9 cellular contexts compared by ENCODE assay signal in the genomic region with DNA sequence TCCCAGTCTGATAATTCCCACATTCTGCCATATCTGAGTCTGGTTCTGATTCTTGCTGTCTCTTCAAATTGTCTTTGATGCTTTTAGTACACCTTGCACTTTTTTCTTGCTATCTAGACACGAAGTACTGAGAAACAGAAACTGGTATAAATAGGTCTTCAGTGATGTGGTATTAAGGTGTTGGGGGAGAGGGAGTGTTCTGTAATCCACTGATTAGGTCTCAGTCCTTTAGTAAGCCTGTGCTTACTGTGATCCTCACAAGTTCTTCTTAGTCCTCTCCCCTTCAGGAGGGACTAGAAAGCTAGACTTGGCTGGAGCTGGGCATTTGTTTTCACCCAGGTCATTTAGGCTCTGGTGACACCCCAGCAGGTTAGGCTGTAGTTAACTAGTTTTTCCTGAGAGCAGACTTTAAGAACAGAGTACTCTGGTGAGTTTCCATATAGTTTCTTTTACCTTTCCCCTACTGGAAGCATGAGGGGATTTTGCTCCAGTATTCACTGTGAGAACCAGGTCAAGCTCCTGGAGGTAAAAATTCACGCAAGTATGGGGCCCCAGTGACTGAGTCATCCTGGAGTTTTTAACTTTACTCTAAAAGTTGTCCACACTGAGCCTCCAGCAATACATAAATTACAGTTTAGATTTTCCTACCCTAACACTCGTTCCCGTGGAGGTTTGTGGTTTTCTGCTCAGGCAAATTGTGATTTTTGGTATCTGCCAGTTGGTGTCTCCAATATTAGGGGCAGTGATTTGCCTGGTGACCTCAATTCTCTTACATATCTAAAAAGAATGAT.
DNase-seq lines count a peak whose midpoint lies in the region; ATAC-seq and TF ChIP-seq lines count a peak whose summit lies in the region.
"Had no signal": no experiment of that assay in that cellular context is flagged by ENCODE, and none has a peak within 500 bp of the region (broad histone marks: within the 10 kb centered on the region; RNA-seq: fewer than 3 reads in every experiment).

No MANE protein-coding gene starts in this region.

- H3K27me3 Mint-ChIP-seq in activated T-helper 17 cell treated with anti-CD3 and anti-CD28 coated beads, Interleukin-2, amount 50 U/mL, for 72 hours = no peaks in the 10 kb centered on the region
- H3K27me3 Mint-ChIP-seq: IgD-negative memory B cell had no signal

- no peak for TF ChIP-seq POLR2A in gastroesophageal sphincter (IDR thresholded peaks at IDR 0.05)

- no peaks in the 10 kb centered on the region for H3K27me3 ChIP-seq in gastroesophageal sphincter

- H3K36me3 Mint-ChIP-seq in activated T-helper 17 cell treated with anti-CD3 and anti-CD28 coated beads, Interleukin-2, amount 50 U/mL, for 72 hours (ENCODE audit: low read depth) = no peaks in the 10 kb centered on the region

- DNase-seq in GM10266 (ENCODE audit: extremely low spot score) = peak; percentile 17
- no peak for DNase-seq in hepatic stellate cell (ENCODE audit: low spot score)
- DNase-seq in HPDE6-E6E7 (ENCODE audit: extremely low spot score) = no peak
- no peak for DNase-seq in COLO668 (lab: John Stamatoyannopoulos, UW; ENCODE audit: unreplicated experiment)

- peaks cover 0 to 11% (median 0%) of the 10 kb centered on the region in 3 donors for H3K4me1 ChIP-seq in gastroesophageal sphincter

- no peaks in the 10 kb centered on the region for H3K9me3 Mint-ChIP-seq in activated T-helper 17 cell treated with anti-CD3 and anti-CD28 coated beads, Interleukin-2, amount 50 U/mL, for 72 hours
- H3K9me3 Mint-ChIP-seq: IgD-negative memory B cell had no signal

- no peak for TF ChIP-seq EP300 in gastroesophageal sphincter (IDR thresholded peaks at IDR 0.05)

- no peaks in the 10 kb centered on the region for H3K9me3 ChIP-seq in gastroesophageal sphincter

- H3K27ac ChIP-seq in gastroesophageal sphincter = no peak overlapping the region

- peak overlapping the region; percentile 8 for H3K4me3 Mint-ChIP-seq in activated T-helper 17 cell treated with anti-CD3 and anti-CD28 coated beads, Interleukin-2, amount 50 U/mL, for 72 hours

- H3K36me3 ChIP-seq in gastroesophageal sphincter = no peaks in the 10 kb centered on the region

- H3K4me1 Mint-ChIP-seq in activated T-helper 17 cell treated with anti-CD3 and anti-CD28 coated beads, Interleukin-2, amount 50 U/mL, for 72 hours = peaks cover 10% of the 10 kb centered on the region

- no peak overlapping the region for H3K4me3 ChIP-seq in gastroesophageal sphincter

- ATAC-seq in GM21515 (IDR thresholded peaks at IDR 0.05; ENCODE audit: unreplicated experiment) (peak; percentile 93), HG03558 (IDR thresholded peaks at IDR 0.05; ENCODE audit: extremely low read depth, unreplicated experiment) (peak; percentile 85), gastroesophageal sphincter (no peak)
- ATAC-seq in activated T-helper 17 cell treated with anti-CD3 and anti-CD28 coated beads, Interleukin-2, amount 50 U/mL, for 72 hours (replicated peaks) = peak; percentile 82

- 87 to 90% methylated on average over 3 to 4 of the region's 4 CpGs for WGBS in gastroesophageal sphincter (ENCODE audit: low coverage in 1 of 2), 2 donors

- no peak for TF ChIP-seq CTCF in GM10266 (IDR thresholded peaks at IDR 0.05; ENCODE audit: control insufficient read depth, insufficient read depth, low read depth, missing control alignments)
- no peak for TF ChIP-seq CTCF in gastroesophageal sphincter (IDR thresholded peaks at IDR 0.05)

- H3K27ac Mint-ChIP-seq in activated T-helper 17 cell treated with anti-CD3 and anti-CD28 coated beads, Interleukin-2, amount 50 U/mL, for 72 hours = peak overlapping the region; percentile 1
